8 cellular contexts compared by ENCODE assay signal in genomic region chr9:92293452-92294296, GRCh38. TPM values are rescaled to one million over a fixed set of nuclear protein-coding genes. Genes with fewer than 3 reads are reported as not detected.
DNase-seq lines count a peak whose midpoint lies in the region; ATAC-seq and TF ChIP-seq lines count a peak whose summit lies in the region.

TSS of gene IARS1 (minus strand) at chr9:92293697. CDS start at chr9:92289419, 4,278 bp downstream.

- H3K4me3 ChIP-seq in Caco-2 (ENCODE audit: low read depth, low read length): peak within 1 kb of the TSS; percentile 80
- peak within 1 kb of the TSS; percentile 93 for H3K4me3 ChIP-seq in effector memory CD4-positive, alpha-beta T cell (ENCODE audit: insufficient read depth, low read depth, low read length, poor library complexity, severe bottlenecking)

- peak within 1 kb of the TSS; percentile 92 for H3K4me3 Mint-ChIP-seq in Caco-2 (ENCODE audit: unreplicated experiment)

- POLR2A ChIA-PET in Caco-2 (lab: Charles Lee): no interaction called here
- POLR2A ChIA-PET in activated CD8-positive, alpha-beta memory T cell treated with anti-CD3 and anti-CD28 coated beads for 36 hours (lab: Charles Lee): interaction anchor here (1.1 kb wide), 1 partner anchor 32 kb away, joined by 3 read pairs; the partner anchor contains the start of genes CENPP and NOL8

- H3K4me1 Mint-ChIP-seq in Caco-2 (ENCODE audit: low read depth, unreplicated experiment): peaks cover 7% of the 10 kb centered on the region

- H3K9me3 Mint-ChIP-seq in Caco-2 (ENCODE audit: unreplicated experiment): no peaks in the 10 kb centered on the region

- intact Hi-C loops in Caco-2 (cut with micrococcal nuclease; ENCODE audit: unreplicated experiment): no loop called here

- BruUV-seq in Caco-2 (replicated peaks; lab: Mats Ljungman, UMichigan): TSS peak; percentile 93

- peak; percentile 93 for ATAC-seq in GM21360 (IDR thresholded peaks at IDR 0.05; ENCODE audit: unreplicated experiment)

- H3K27me3 Mint-ChIP-seq in Caco-2 (ENCODE audit: insufficient read depth, unreplicated experiment): no peaks in the 10 kb centered on the region

- peak within 1 kb of the TSS; percentile 72 for H3K27ac ChIP-seq in effector memory CD4-positive, alpha-beta T cell (ENCODE audit: insufficient read depth, low read length, poor library complexity, severe bottlenecking)

- H3K9me3 ChIP-seq in Caco-2: no peaks in the 10 kb centered on the region
- no peaks in the 10 kb centered on the region for H3K9me3 ChIP-seq in effector memory CD4-positive, alpha-beta T cell (ENCODE audit: control insufficient read depth, low read length)

- peak; percentile 96 to 97 for DNase-seq in Caco-2
- peak; percentile 99 for DNase-seq in HT1080 (ENCODE audit: low read depth)
- peak; percentile 95 to 96 for DNase-seq in NOMO-1 (lab: John Stamatoyannopoulos, UW; ENCODE audit: unreplicated experiment in 2 of 2)
- DNase-seq in effector memory CD4-positive, alpha-beta T cell: peak; percentile 99 to 100 (median 99)
- DNase-seq in lung microvascular endothelial cell (ENCODE audit: low read depth in 2 of 2): peak; percentile 99
- peak; percentile 92 to 100 (median 100) for DNase-seq in stimulated activated CD4-positive, alpha-beta T cell treated with anti-CD3 and anti-CD28 coated beads, TNF-alpha, amount 100 ng/mL, for 48 hours (ENCODE audit: low read depth in 3 of 3)

- H3K4me1 ChIP-seq in Caco-2: peaks cover 9% of the 10 kb centered on the region; the same call in 1 of the 2 replicates
- H3K4me1 ChIP-seq in effector memory CD4-positive, alpha-beta T cell (ENCODE audit: control insufficient read depth, insufficient read depth, low read length, poor library complexity, severe bottlenecking): peaks cover 27% of the 10 kb centered on the region

- peak within 1 kb of the TSS; percentile 98 for H3K27ac Mint-ChIP-seq in Caco-2 (ENCODE audit: unreplicated experiment)

- no peaks in the 10 kb centered on the region for H3K27me3 ChIP-seq in Caco-2 (replicated peaks; ENCODE audit: control insufficient read depth, insufficient read depth, low read length)
- no peaks in the 10 kb centered on the region for H3K27me3 ChIP-seq in effector memory CD4-positive, alpha-beta T cell (replicated peaks; ENCODE audit: control insufficient read depth, insufficient read depth, low read length, poor library complexity, severe bottlenecking)

- H3K36me3 Mint-ChIP-seq in Caco-2 (ENCODE audit: insufficient read depth, unreplicated experiment): peaks cover 54% of the 10 kb centered on the region

- H3K36me3 ChIP-seq in Caco-2 (ENCODE audit: control insufficient read depth, insufficient read depth, low read length): no peaks in the 10 kb centered on the region
- H3K36me3 ChIP-seq in effector memory CD4-positive, alpha-beta T cell (ENCODE audit: control insufficient read depth, insufficient read depth, low read length): peaks cover 5% of the 10 kb centered on the region

- CTCF ChIA-PET in Caco-2 (lab: Charles Lee): no interaction called here
- CTCF ChIA-PET in activated CD8-positive, alpha-beta memory T cell treated with anti-CD3 and anti-CD28 coated beads for 36 hours (lab: Charles Lee): no interaction called here

- peak in 1 of 2 experiments; percentile 39 for TF ChIP-seq CTCF in Caco-2 (IDR thresholded peaks at IDR 0.05; ENCODE audit: insufficient read depth in 1 of 2, low read depth in 1 of 2, low read length in 1 of 2, severe bottlenecking in 1 of 2, unreplicated experiment in 1 of 2)

RNA-seq across cellular contexts. Expression of gene IARS1, which starts in this region (rescaled TPM):
- total RNA-seq in Caco-2 (2022) (127 and 138 TPM in 2 replicates), lung microvascular endothelial cell (88.3 and 110 TPM in 2 replicates)
- total RNA-seq in HT1080 (2014; rRNA removed; shearing (Covaris generic)): 275 and 327 TPM in 2 replicates
- 148 and 180 TPM in 2 replicates for polyA plus RNA-seq in HT1080 (2015; cell fraction: cytosol; rRNA removed)
- 445 and 447 TPM in 2 replicates for polyA plus RNA-seq in HT1080 (2015; cell fraction: nucleus; rRNA removed)
- 100 to 1,000 TPM; 266 to 275 TPM for total RNA-seq in activated CD8-positive, alpha-beta memory T cell treated with anti-CD3 and anti-CD28 coated beads for 36 hours

Comparison
In these comparisons a context has a peak if more than half of its experiments do, and no peak if none do; other contexts are left out.
1. Peak in every context shown above with its lines: DNase-seq, ATAC-seq, H3K4me3 ChIP-seq and H3K27ac ChIP-seq.